In the genomic region with DNA sequence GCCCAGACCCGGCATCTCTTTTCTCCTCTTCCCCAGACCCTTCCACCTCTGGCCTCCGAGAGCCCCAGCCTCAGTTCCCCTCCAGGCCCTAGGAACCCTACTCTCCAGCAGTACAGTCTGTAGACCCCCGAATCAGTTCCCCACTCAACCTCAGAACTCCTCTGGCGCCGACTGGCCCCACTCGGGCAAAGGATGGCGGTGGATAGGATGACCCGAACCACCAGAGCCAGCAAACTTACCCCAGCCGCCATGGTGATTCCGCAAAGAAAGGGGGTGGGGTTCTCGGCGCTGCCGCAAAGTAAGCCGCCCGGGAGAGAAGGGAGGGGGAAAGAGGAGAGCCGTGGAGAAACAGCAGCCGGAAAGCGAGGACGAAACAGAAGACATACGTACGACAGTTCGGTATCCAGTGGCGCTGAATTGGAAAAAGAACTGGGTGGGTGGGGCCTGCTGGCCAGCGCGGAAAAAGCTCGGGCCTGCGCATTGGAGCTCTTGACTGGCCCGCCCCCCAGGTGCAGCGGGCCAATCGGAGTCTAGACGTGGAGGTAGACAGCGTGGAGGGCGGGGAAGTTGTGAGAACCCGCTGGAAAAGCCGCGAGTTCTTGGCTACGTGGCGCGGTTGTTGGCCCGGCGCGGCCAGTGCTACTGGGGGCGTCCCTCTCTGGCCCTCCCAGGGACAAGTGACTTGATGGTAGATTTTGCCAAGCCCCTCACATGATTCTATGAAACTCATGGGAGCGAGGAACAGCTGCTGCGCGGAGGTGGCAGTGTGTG, we compare ENCODE assay signal across 8 cellular contexts. TPM values are rescaled to one million over a fixed set of nuclear protein-coding genes. Genes with fewer than 3 reads are reported as not detected.
DNase-seq lines count a peak whose midpoint lies in the region; ATAC-seq, FAIRE-seq and TF ChIP-seq lines count a peak whose summit lies in the region.

A gene with protein sequence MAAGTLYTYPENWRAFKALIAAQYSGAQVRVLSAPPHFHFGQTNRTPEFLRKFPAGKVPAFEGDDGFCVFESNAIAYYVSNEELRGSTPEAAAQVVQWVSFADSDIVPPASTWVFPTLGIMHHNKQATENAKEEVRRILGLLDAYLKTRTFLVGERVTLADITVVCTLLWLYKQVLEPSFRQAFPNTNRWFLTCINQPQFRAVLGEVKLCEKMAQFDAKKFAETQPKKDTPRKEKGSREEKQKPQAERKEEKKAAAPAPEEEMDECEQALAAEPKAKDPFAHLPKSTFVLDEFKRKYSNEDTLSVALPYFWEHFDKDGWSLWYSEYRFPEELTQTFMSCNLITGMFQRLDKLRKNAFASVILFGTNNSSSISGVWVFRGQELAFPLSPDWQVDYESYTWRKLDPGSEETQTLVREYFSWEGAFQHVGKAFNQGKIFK (minus strand): TSS at position 300 of the 771 bp plus-strand sequence. CDS start 49 bp downstream, at position 251.

- peaks cover 42% of the 10 kb centered on the region for H3K36me3 Mint-ChIP-seq in activated naive CD8-positive, alpha-beta T cell treated with anti-CD3 and anti-CD28 coated beads, Interleukin-2, amount 10 ng/mL, durations not matched to agents 7 days and 5 days

- TF ChIP-seq CTCF in SU-DHL-6 (IDR thresholded peaks at IDR 0.05; ENCODE audit: insufficient read depth, low read length, poor library complexity, severe bottlenecking): no peak
- TF ChIP-seq CTCF in pancreas (IDR thresholded peaks at IDR 0.05): no peak
- TF ChIP-seq CTCF in tibial artery (IDR thresholded peaks at IDR 0.05): no peak

- peak; percentile 62 for TF ChIP-seq POLR2A in GM10847 (IDR thresholded peaks at IDR 0.05; ENCODE audit: extremely low read depth, insufficient read length)

- FAIRE-seq in pancreas (lab: Jason Lieb, UNC): peak; percentile 56

- DNase-seq in NCI-H128 (lab: John Stamatoyannopoulos, UW; ENCODE audit: unreplicated experiment) (peak; percentile 98), head of caudate nucleus (peak; percentile 96 to 99 (median 98)), pancreas (peak; percentile 93 to 100 (median 98)), tibial artery (peak; percentile 100)
- peak; percentile 94 for DNase-seq in activated naive CD8-positive, alpha-beta T cell treated with anti-CD3 and anti-CD28 coated beads, Interleukin-2, amount 10 ng/mL, durations not matched to agents 7 days and 5 days

- H3K9me3 ChIP-seq in SU-DHL-6 (ENCODE audit: insufficient read depth, low read length): no peaks in the 10 kb centered on the region
- H3K9me3 ChIP-seq in pancreas: no peaks in the 10 kb centered on the region
- H3K9me3 ChIP-seq in tibial artery: no peaks in the 10 kb centered on the region

- peaks cover 19% of the 10 kb centered on the region for H3K36me3 ChIP-seq in SU-DHL-6 (ENCODE audit: low read length)
- H3K36me3 ChIP-seq in pancreas: peaks cover 0 to 37% (median 5%) of the 10 kb centered on the region in 3 donors
- peaks cover 41 to 67% (median 45%) of the 10 kb centered on the region in 3 donors for H3K36me3 ChIP-seq in tibial artery

- peaks cover 57% of the 10 kb centered on the region for H3K79me2 ChIP-seq in SU-DHL-6 (ENCODE audit: insufficient read depth, low read length)

- no peaks in the 10 kb centered on the region for H4K20me1 ChIP-seq in SU-DHL-6 (ENCODE audit: low read depth, low read length)

- peak within 1 kb of the TSS; percentile 78 for H3K27ac ChIP-seq in SU-DHL-6 (ENCODE audit: low read depth, low read length)
- H3K27ac ChIP-seq in pancreas: peak within 1 kb of the TSS; percentile 75 to 98 (median 89)
- H3K27ac ChIP-seq in tibial artery: peak within 1 kb of the TSS; percentile 89 to 95

- intact Hi-C loops in head of caudate nucleus (cut with DNase I) (no loop called here), pancreas (cut with DNase I) (loop anchor here in 1 of 3 donors (2.0 kb wide), 1 partner anchor 17 kb away; no protein-coding TSS in a partner anchor), tibial artery (cut with DNase I; ENCODE audit: low total_unique reads) (no loop called here)

- peak within 1 kb of the TSS; percentile 84 for H3K4me2 ChIP-seq in SU-DHL-6 (ENCODE audit: low read depth, low read length, poor library complexity, severe bottlenecking)

- peak within 1 kb of the TSS; percentile 63 for H2AFZ ChIP-seq in SU-DHL-6 (ENCODE audit: low read depth, low read length, severe bottlenecking)

- H3K9me3 Mint-ChIP-seq in activated naive CD8-positive, alpha-beta T cell treated with anti-CD3 and anti-CD28 coated beads, Interleukin-2, amount 10 ng/mL, durations not matched to agents 7 days and 5 days: no peaks in the 10 kb centered on the region

- no peaks in the 10 kb centered on the region for H3K9me2 ChIP-seq in SU-DHL-6 (replicated peaks; ENCODE audit: insufficient read depth, low read length)

- peaks cover 6 to 13% (median 13%) of the 10 kb centered on the region in 3 donors for H3K4me1 ChIP-seq in pancreas
- H3K4me1 ChIP-seq in tibial artery: peaks cover 0 to 35% (median 20%) of the 10 kb centered on the region in 4 donors

- H3K27me3 Mint-ChIP-seq in activated naive CD8-positive, alpha-beta T cell treated with anti-CD3 and anti-CD28 coated beads, Interleukin-2, amount 10 ng/mL, durations not matched to agents 7 days and 5 days: no peaks in the 10 kb centered on the region

- POLR2A ChIA-PET in activated naive CD8-positive, alpha-beta T cell treated with anti-CD3 and anti-CD28 coated beads, Interleukin-2, amount 10 ng/mL, durations not matched to agents 7 days and 5 days (lab: Charles Lee): interaction anchor here (0.6 to 3.3 kb wide), 33 partner anchors 9 to 307 kb away, joined by 3 to 68 read pairs (median 6); partner anchors contain the start of genes AHNAK, B3GAT3, C11orf98 and CSKMT

- ATAC-seq in HG02678 (IDR thresholded peaks at IDR 0.05; ENCODE audit: unreplicated experiment) (peak; percentile 86), pancreas (peak; percentile 91 to 97 (median 94))
- ATAC-seq in activated naive CD8-positive, alpha-beta T cell treated with anti-CD3 and anti-CD28 coated beads, Interleukin-2, amount 10 ng/mL, durations not matched to agents 7 days and 5 days (ENCODE audit: low read depth): peak; percentile 95

- peaks cover 41% of the 10 kb centered on the region for H3K4me1 Mint-ChIP-seq in activated naive CD8-positive, alpha-beta T cell treated with anti-CD3 and anti-CD28 coated beads, Interleukin-2, amount 10 ng/mL, durations not matched to agents 7 days and 5 days

- 0% methylated on average over 45 to 46 of the region's 46 CpGs for WGBS in pancreas, 2 donors

- no peaks in the 10 kb centered on the region for H3K27me3 ChIP-seq in SU-DHL-6 (ENCODE audit: low read length)
- no peaks in the 10 kb centered on the region for H3K27me3 ChIP-seq in pancreas
- no peaks in the 10 kb centered on the region for H3K27me3 ChIP-seq in tibial artery

- H3K4me3 Mint-ChIP-seq in activated naive CD8-positive, alpha-beta T cell treated with anti-CD3 and anti-CD28 coated beads, Interleukin-2, amount 10 ng/mL, durations not matched to agents 7 days and 5 days: peak within 1 kb of the TSS; percentile 99

- H3K4me3 ChIP-seq in SU-DHL-6 (ENCODE audit: insufficient read depth, low read length, poor library complexity, severe bottlenecking) (peak within 1 kb of the TSS; percentile 97), pancreas (peak within 1 kb of the TSS; percentile 57 to 78 (median 66)), tibial artery (peak within 1 kb of the TSS; percentile 71 to 82)

- peak within 1 kb of the TSS; percentile 95 for H3K27ac Mint-ChIP-seq in activated naive CD8-positive, alpha-beta T cell treated with anti-CD3 and anti-CD28 coated beads, Interleukin-2, amount 10 ng/mL, durations not matched to agents 7 days and 5 days

- H3F3A ChIP-seq in SU-DHL-6 (ENCODE audit: insufficient read depth): no peaks in the 10 kb centered on the region

- peak within 1 kb of the TSS; percentile 97 for H3K9ac ChIP-seq in SU-DHL-6 (ENCODE audit: low read length)

RNA-seq across cellular contexts. Expression of the gene that starts here (rescaled TPM):
- 1,000 to 10,000 TPM; 1,132 to 1,152 TPM for total RNA-seq in activated naive CD8-positive, alpha-beta T cell treated with anti-CD3 and anti-CD28 coated beads, Interleukin-2, amount 10 ng/mL, durations not matched to agents 7 days and 5 days
- 1,000 to 10,000 TPM in 4 of 6 donors, 100 to 1,000 TPM in 2; 723 to 1,171 (median 1,053) TPM for total RNA-seq in pancreas
- 100 to 1,000 TPM; 630 to 745 TPM for polyA plus RNA-seq in pancreas

Comparison
In these comparisons a context has a peak if more than half of its experiments do, and no peak if none do; other contexts are left out.
1. Peak in every context shown above with its lines: DNase-seq, ATAC-seq, H3K4me3 ChIP-seq and H3K27ac ChIP-seq.